In genomic region chr2:181058378-181059269, GRCh38 we compare ENCODE assay signal across 8 cellular contexts.
DNase-seq lines count a peak whose midpoint lies in the region; ATAC-seq, FAIRE-seq and TF ChIP-seq lines count a peak whose summit lies in the region.

No MANE protein-coding gene starts in this region.

- H3K36me3 Mint-ChIP-seq in naive B cell: peaks cover 0 to 7% of the 10 kb centered on the region in 2 donors

- TF ChIP-seq CTCF in AG09319 (IDR thresholded peaks at IDR 0.05; ENCODE audit: low read depth, low read length) (peak; percentile 39), Panc1 (IDR thresholded peaks at IDR 0.05) (peak; percentile 74; the same call in 1 of the 2 replicates), breast epithelium (IDR thresholded peaks at IDR 0.05) (peak in 2 of 3 donors; percentile 9 to 22)

- TF ChIP-seq POLR2A in GM12891 (IDR thresholded peaks at IDR 0.05; ENCODE audit: low read depth, low read length) (no peak), breast epithelium (IDR thresholded peaks at IDR 0.05) (no peak)

- no peak overlapping the region for H3K4me3 Mint-ChIP-seq in naive B cell

- DNase-seq in AG09319 (ENCODE audit: extremely low read depth, low read depth) (no peak), GM12891 (ENCODE audit: insufficient read length, low spot score) (no peak), Panc1 (ENCODE audit: low read depth, low spot score) (no peak), breast epithelium (ENCODE audit: low spot score in 2 of 2) (no peak), naive B cell (peak; percentile 28), iPS-NIHi7 (ENCODE audit: extremely low spot score) (no peak), occipital lobe (lab: John Stamatoyannopoulos, UW) (no peak)

- CTCF ChIA-PET in Panc1 (lab: Charles Lee): interaction anchor here (0.6 to 1.0 kb wide), 3 partner anchors 283 to 935 kb away, joined by 3 read pairs; no protein-coding TSS in a partner anchor

- intact Hi-C loops in Panc1 (cut with micrococcal nuclease; ENCODE audit: unreplicated experiment): loop anchor here (5.0 kb wide), 1 partner anchor 931 kb away; no protein-coding TSS in a partner anchor
- intact Hi-C loops in breast epithelium (cut with DNase I; ENCODE audit: low total_unique reads): no loop called here

- no TSS peak for BruUV-seq in Panc1 (replicated peaks; lab: Mats Ljungman, UMichigan)

- no peak overlapping the region for H3K4me3 ChIP-seq in Panc1 (ENCODE audit: low read depth in 2 of 2, low read length in 2 of 2)
- no peak overlapping the region for H3K4me3 ChIP-seq in breast epithelium

- ATAC-seq in HG03060 (IDR thresholded peaks at IDR 0.05; ENCODE audit: low read depth, unreplicated experiment): peak; percentile 61
- ATAC-seq in Panc1: peak; percentile 62; the same call in 1 of the 2 replicates
- peak in 1 of 2 donors; percentile 57 for ATAC-seq in naive B cell (ENCODE audit: low read depth in 2 of 2)

- H3K4me1 ChIP-seq in Panc1 (ENCODE audit: control insufficient read depth, insufficient read depth, low read length) (no peaks in the 10 kb centered on the region), breast epithelium (no peaks in the 10 kb centered on the region)

- in situ Hi-C loops in Panc1 (cut with HindIII; ENCODE audit: low pct_unique_long_range_greater_than_20kb, low sequenced_read_pairs): no loop called here

- no peak overlapping the region for H3K27ac ChIP-seq in Panc1 (ENCODE audit: low read length)
- H3K27ac ChIP-seq in breast epithelium: no peak overlapping the region

- no peaks in the 10 kb centered on the region for H3K27me3 Mint-ChIP-seq in naive B cell

- POLR2A ChIA-PET in Panc1 (lab: Charles Lee): no interaction called here

- no peak overlapping the region for H3K27ac Mint-ChIP-seq in naive B cell

- no peaks in the 10 kb centered on the region for H3K9me3 ChIP-seq in Panc1 (ENCODE audit: control insufficient read depth, insufficient read depth, low read depth, low read length)
- H3K9me3 ChIP-seq in breast epithelium: no peaks in the 10 kb centered on the region

- no peaks in the 10 kb centered on the region for H3K9me3 Mint-ChIP-seq in naive B cell

- peaks cover 0 to 8% (median 0%) of the 10 kb centered on the region in 3 donors for H3K4me1 Mint-ChIP-seq in naive B cell

- FAIRE-seq in GM12891 (lab: Jason Lieb, UNC): peak; percentile 89

- H3K27me3 ChIP-seq in Panc1 (ENCODE audit: control insufficient read depth, insufficient read depth, low read length) (no peaks in the 10 kb centered on the region), breast epithelium (no peaks in the 10 kb centered on the region)

- peaks cover 2% of the 10 kb centered on the region; the same call in 1 of the 2 replicates for H3K36me3 ChIP-seq in Panc1 (ENCODE audit: control insufficient read depth, insufficient read depth, low read length)
- no peaks in the 10 kb centered on the region for H3K36me3 ChIP-seq in breast epithelium

TF ChIP-seq in GM12891, 5 proteins besides CTCF, POLR2A, EP300 and RAD21:
- TF ChIP-seq POU2F2 (IDR thresholded peaks at IDR 0.05; ENCODE audit: low read depth, low read length) (no peak), TAF1 (IDR thresholded peaks at IDR 0.05; ENCODE audit: low read depth, low read length) (no peak), SPI1 (IDR thresholded peaks at IDR 0.05; ENCODE audit: low read depth, low read length) (no peak), PAX5 (IDR thresholded peaks at IDR 0.05; ENCODE audit: insufficient read depth, low read length, severe bottlenecking) (no peak), POLR2AphosphoS5 (IDR thresholded peaks at IDR 0.05; ENCODE audit: low read depth, low read length) (no peak)

Comparison
In these comparisons a context has a peak if more than half of its experiments do, and no peak if none do; other contexts are left out.
1. CTCF ChIP-seq: peak in every context shown above with its lines; median percentile 74 in Panc1; 39 in AG09319; 16 in breast epithelium.